ENCODE assay signal across 23 cellular contexts in the genomic region with DNA sequence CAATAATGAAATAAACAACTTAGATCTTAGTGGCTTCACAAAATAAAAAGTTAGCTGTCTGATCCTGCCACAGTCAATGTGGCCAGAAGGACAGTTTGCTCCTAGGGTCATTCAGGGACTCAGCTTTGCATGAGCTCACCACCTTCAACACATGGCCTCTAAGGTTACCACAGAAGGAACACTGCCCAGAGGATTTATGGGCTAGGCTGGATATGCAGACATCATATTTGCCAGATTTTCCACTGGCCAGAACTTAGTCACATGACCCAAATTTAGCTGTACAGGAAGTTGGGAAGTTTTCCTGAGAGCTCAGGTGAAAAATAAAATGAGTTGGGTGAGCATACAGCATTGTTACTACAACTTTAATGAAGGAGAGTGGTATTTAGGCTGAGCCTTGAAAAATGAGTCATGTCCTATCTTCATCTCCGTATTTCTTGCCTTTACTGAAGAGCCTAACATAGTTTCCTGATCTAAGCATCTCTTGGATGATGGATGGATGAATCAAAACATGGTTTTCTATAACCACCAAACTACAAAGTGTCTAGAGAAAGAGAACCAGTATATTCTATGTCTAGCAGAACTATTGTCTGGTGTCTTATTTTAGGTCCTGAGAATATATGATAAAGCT. TPM values are rescaled to one million over a fixed set of nuclear protein-coding genes. Genes with fewer than 3 reads are reported as not detected.
"Had no signal": no experiment of that assay in that cellular context is flagged by ENCODE, and none has a peak within 500 bp of the region (broad histone marks: within the 10 kb centered on the region; RNA-seq: fewer than 3 reads in every experiment).

No MANE protein-coding gene starts in this region.

- H3K36me3 ChIP-seq: cardiac muscle cell had no signal

- H3K27me3 ChIP-seq: cardiac muscle cell had no signal

- ATAC-seq: activated T-helper 17 cell treated with anti-CD3 and anti-CD28 coated beads, Interleukin-2, amount 50 U/mL, for 72 hours; T-helper 17 cell had no signal

- DNase-seq: activated CD4-positive, alpha-beta memory T cell treated with anti-CD3 and anti-CD28 coated beads, Interleukin-2, amount 10 ng/mL, durations not matched to agents 7 days and 5 days; activated CD4-positive, alpha-beta T cell treated with anti-CD3 and anti-CD28 coated beads, Interleukin-2, amount 10 ng/mL, durations not matched to agents 7 days and 5 days; activated CD4-positive, CD25-positive, alpha-beta regulatory T cell; activated gamma-delta T cell; activated naive CD4-positive, alpha-beta T cell treated with anti-CD3 and anti-CD28 coated beads for 36 hours; activated T-cell treated with anti-CD3 and anti-CD28 coated beads for 4 hours; activated T-cell treated with anti-CD3 and anti-CD28 coated beads, Interleukin-2, amount 50 U/mL, for 48 hours; amygdala; MM.1S; NCI-H1105; NCI-H1436; NCI-H1694 treated with DMSO at 0.1 percent for 48 hours; NCI-H2029 treated with DMSO at 0.1 percent for 48 hours; NCI-H510A treated with DMSO at 0.1 percent for 48 hours; NCI-H69; PC-9; T-helper 17 cell; T-helper 9 cell had no signal

- H3K4me3 ChIP-seq: cardiac muscle cell, PC-9 had no signal

- H3K27ac ChIP-seq: cardiac muscle cell, KMS-11, PC-9 had no signal

RNA-seq across cellular contexts. Expression of a gene that starts 54.9 kb away (rescaled TPM):
- total RNA-seq: activated CD4-positive, alpha-beta memory T cell treated with anti-CD3 and anti-CD28 coated beads, Interleukin-2, amount 10 ng/mL, durations not matched to agents 7 days and 5 days; activated CD4-positive, alpha-beta T cell treated with anti-CD3 and anti-CD28 coated beads, Interleukin-2, amount 10 ng/mL, durations not matched to agents 7 days and 5 days; activated CD8-positive, alpha-beta memory T cell treated with anti-CD3 and anti-CD28 coated beads for 36 hours; activated naive CD4-positive, alpha-beta T cell treated with anti-CD3 and anti-CD28 coated beads for 36 hours; PC-9 had no signal
- polyA plus RNA-seq: IgD-negative memory B cell had no signal
